Comparison of ENCODE assay signal across 35 cellular contexts in genomic region chr4:138845664-138846063, GRCh38.
"Had no signal": no experiment of that assay in that cellular context is flagged by ENCODE, and none has a peak within 500 bp of the region (broad histone marks: within the 10 kb centered on the region; RNA-seq: fewer than 3 reads in every experiment).

No MANE protein-coding gene starts in this region.

- H3K4me2 ChIP-seq: PC-9 had no signal

- H3K4me1 Mint-ChIP-seq: activated CD4-positive, alpha-beta memory T cell treated with anti-CD3 and anti-CD28 coated beads, Interleukin-2, amount 10 ng/mL, durations not matched to agents 7 days and 5 days; activated CD8-positive, alpha-beta memory T cell treated with anti-CD3 and anti-CD28 coated beads, Interleukin-2, amount 10 ng/mL, durations not matched to agents 7 days and 5 days; activated naive CD4-positive, alpha-beta T cell treated with anti-CD3 and anti-CD28 coated beads, Interleukin-2, amount 50 U/mL, for 24 hours; activated naive CD8-positive, alpha-beta T cell treated with anti-CD3 and anti-CD28 coated beads, Interleukin-2, amount 10 ng/mL, durations not matched to agents 7 days and 5 days; T-cell; T-helper 17 cell had no signal

- H3K4me3 ChIP-seq: ascending aorta, body of pancreas, K562, PC-9, SJSA1 had no signal

- H3K9me3 ChIP-seq: ascending aorta, body of pancreas, SJSA1 had no signal

- DNase-seq: activated CD4-positive, alpha-beta memory T cell treated with anti-CD3 and anti-CD28 coated beads, Interleukin-2, amount 10 ng/mL, durations not matched to agents 7 days and 5 days; activated CD4-positive, alpha-beta T cell treated with anti-CD3 and anti-CD28 coated beads for 1 hour; activated CD4-positive, alpha-beta T cell treated with anti-CD3 and anti-CD28 coated beads for 48 hours; activated CD4-positive, CD25-positive, alpha-beta regulatory T cell; activated CD8-positive, alpha-beta memory T cell treated with anti-CD3 and anti-CD28 coated beads for 24 hours; activated CD8-positive, alpha-beta memory T cell treated with anti-CD3 and anti-CD28 coated beads, Interleukin-2, amount 10 ng/mL, durations not matched to agents 7 days and 5 days; activated CD8-positive, alpha-beta memory T cell treated with anti-CD3 and anti-CD28 coated beads, Interleukin-2, amount 50 U/mL, for 48 hours; activated gamma-delta T cell; activated naive CD4-positive, alpha-beta T cell treated with Interleukin-2 at 50 U/mL for 16 hours; activated naive CD8-positive, alpha-beta T cell treated with anti-CD3 and anti-CD28 coated beads, Interleukin-2, amount 10 ng/mL, durations not matched to agents 7 days and 5 days; activated T-cell treated with anti-CD3 and anti-CD28 coated beads, Interleukin-2, amount 50 U/mL, for 48 hours; body of pancreas; central memory CD4-positive, alpha-beta T cell; NCI-H1092 treated with DMSO at 0.1 percent for 48 hours; NCI-H1417; NCI-H146; NCI-H187; NCI-H2029 treated with DMSO at 0.1 percent for 48 hours; NCI-H2107; NCI-H510A; NCI-H526; NCI-H748 treated with DMSO at 0.1 percent for 48 hours; NK-92 treated with Interleukin-12 subunit alpha and Interleukin-12 subunit beta, amount 100 ng/mL, for 24 hours; PC-9; SHP77; T-cell; T-helper 17 cell; T-helper 9 cell had no signal

- H3K36me3 ChIP-seq: ascending aorta, SJSA1 had no signal

- ATAC-seq: activated CD8-positive, alpha-beta memory T cell treated with anti-CD3 and anti-CD28 coated beads, Interleukin-2, amount 10 ng/mL, durations not matched to agents 7 days and 5 days; body of pancreas; K562; SK-N-SH treated with all-trans-retinoic acid at 6 μM for 48 hours; T-cell; T-helper 17 cell had no signal

- H3K36me3 Mint-ChIP-seq: activated CD8-positive, alpha-beta memory T cell treated with anti-CD3 and anti-CD28 coated beads, Interleukin-2, amount 10 ng/mL, durations not matched to agents 7 days and 5 days; activated naive CD4-positive, alpha-beta T cell treated with anti-CD3 and anti-CD28 coated beads, Interleukin-2, amount 50 U/mL, for 24 hours; activated naive CD8-positive, alpha-beta T cell treated with anti-CD3 and anti-CD28 coated beads, Interleukin-2, amount 10 ng/mL, durations not matched to agents 7 days and 5 days; T-cell had no signal

- H3K4me1 ChIP-seq: ascending aorta, body of pancreas, SJSA1 had no signal

- H3K27ac Mint-ChIP-seq: activated CD4-positive, alpha-beta memory T cell treated with anti-CD3 and anti-CD28 coated beads, Interleukin-2, amount 10 ng/mL, durations not matched to agents 7 days and 5 days; activated CD8-positive, alpha-beta memory T cell treated with anti-CD3 and anti-CD28 coated beads, Interleukin-2, amount 10 ng/mL, durations not matched to agents 7 days and 5 days; activated naive CD4-positive, alpha-beta T cell treated with anti-CD3 and anti-CD28 coated beads, Interleukin-2, amount 50 U/mL, for 24 hours; activated naive CD8-positive, alpha-beta T cell treated with anti-CD3 and anti-CD28 coated beads, Interleukin-2, amount 10 ng/mL, durations not matched to agents 7 days and 5 days; T-cell; T-helper 17 cell had no signal

- H3K27me3 ChIP-seq: ascending aorta, body of pancreas had no signal

- H3K4me3 Mint-ChIP-seq: activated CD4-positive, alpha-beta memory T cell treated with anti-CD3 and anti-CD28 coated beads, Interleukin-2, amount 10 ng/mL, durations not matched to agents 7 days and 5 days; activated CD8-positive, alpha-beta memory T cell treated with anti-CD3 and anti-CD28 coated beads, Interleukin-2, amount 10 ng/mL, durations not matched to agents 7 days and 5 days; activated naive CD4-positive, alpha-beta T cell treated with anti-CD3 and anti-CD28 coated beads, Interleukin-2, amount 50 U/mL, for 24 hours; activated naive CD8-positive, alpha-beta T cell treated with anti-CD3 and anti-CD28 coated beads, Interleukin-2, amount 10 ng/mL, durations not matched to agents 7 days and 5 days; T-cell; T-helper 17 cell had no signal

- H3K27ac ChIP-seq: ascending aorta, body of pancreas, PC-9, SJSA1, VCaP had no signal

- FAIRE-seq: bronchial epithelial cell, K562 had no signal

- H3K9me3 Mint-ChIP-seq: activated CD4-positive, alpha-beta memory T cell treated with anti-CD3 and anti-CD28 coated beads, Interleukin-2, amount 10 ng/mL, durations not matched to agents 7 days and 5 days; activated naive CD4-positive, alpha-beta T cell treated with anti-CD3 and anti-CD28 coated beads, Interleukin-2, amount 50 U/mL, for 24 hours; activated naive CD8-positive, alpha-beta T cell treated with anti-CD3 and anti-CD28 coated beads, Interleukin-2, amount 10 ng/mL, durations not matched to agents 7 days and 5 days; T-cell had no signal
